9 cellular contexts compared by ENCODE assay signal in the genomic region with DNA sequence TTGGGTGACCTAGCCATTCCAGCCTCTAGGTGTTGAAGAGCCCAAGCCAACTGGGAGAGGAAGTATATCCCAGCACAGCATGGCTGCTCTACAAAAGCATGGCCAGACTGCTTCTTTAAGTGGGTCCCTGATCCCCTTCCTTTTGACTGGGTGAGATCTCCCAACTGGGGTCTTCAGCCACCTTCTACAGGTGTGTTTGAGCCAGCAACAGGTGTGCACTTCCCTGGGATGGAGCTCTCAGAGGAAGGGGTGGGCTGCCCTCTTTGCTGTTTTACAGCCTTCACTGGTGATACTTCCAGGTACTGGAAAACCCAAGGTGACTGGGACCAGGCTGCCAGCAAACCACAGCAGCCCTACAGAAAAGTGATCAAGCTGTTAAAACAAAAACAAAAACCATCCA. TPM values are rescaled to one million over a fixed set of nuclear protein-coding genes. Genes with fewer than 3 reads are reported as not detected.
"Had no signal": no experiment of that assay in that cellular context is flagged by ENCODE, and none has a peak within 500 bp of the region (broad histone marks: within the 10 kb centered on the region; RNA-seq: fewer than 3 reads in every experiment).

No MANE protein-coding gene starts in this region.

- H3K9me3 ChIP-seq: HAP-1 had no signal

- ATAC-seq: GM23338, HCT116 had no signal

- H3K27ac ChIP-seq: GM23248 had no signal

- H3K4me1 ChIP-seq: HAP-1 had no signal

- H3K4me3 ChIP-seq: GM23248, GM23338, HAP-1 had no signal

- H3K36me3 ChIP-seq: HAP-1 had no signal

- DNase-seq: GM23248, GOT3, H7, H9, HCEC 1CT, HFFc6 had no signal

RNA-seq across cellular contexts. Expression of gene TBC1D30, which starts 51.1 kb away (rescaled TPM):
- total RNA-seq: GM23248 had no signal
